ENCODE assay signal across 8 cellular contexts in the genomic region with DNA sequence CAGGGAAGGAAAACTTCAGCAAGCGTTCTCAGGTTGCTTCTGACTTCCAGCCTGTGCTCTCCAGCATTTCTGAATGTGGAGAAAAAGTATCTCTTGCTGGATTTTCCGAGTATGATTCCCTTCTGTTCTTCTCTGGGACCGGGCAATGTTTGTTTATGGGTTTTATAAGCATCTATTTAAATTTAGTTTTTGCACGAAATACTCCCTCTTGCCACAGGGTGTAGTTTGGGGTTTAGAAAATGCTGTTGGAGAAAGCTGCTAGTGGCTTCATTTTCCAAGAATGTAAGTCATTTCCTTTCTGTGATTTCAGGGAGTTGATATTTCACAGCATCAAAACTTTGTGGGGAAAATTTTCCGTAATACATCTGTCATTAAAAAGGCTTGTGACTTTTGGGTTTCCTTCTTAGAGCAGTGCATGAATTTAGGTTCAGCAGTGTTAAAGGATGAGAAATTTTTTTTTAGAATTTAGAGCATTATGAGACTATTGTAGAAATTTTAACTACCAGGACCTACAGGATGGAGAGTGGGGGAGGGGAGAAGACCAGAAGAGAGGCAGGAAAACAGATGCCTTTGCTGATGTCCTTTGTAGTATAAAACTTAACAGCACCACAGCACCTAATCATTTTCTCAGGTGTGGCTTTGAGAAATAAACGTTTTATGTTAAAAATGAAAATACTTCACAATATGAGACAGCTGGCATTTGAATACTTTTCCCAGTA. TPM values are rescaled to one million over a fixed set of nuclear protein-coding genes. Genes with fewer than 3 reads are reported as not detected.
DNase-seq lines count a peak whose midpoint lies in the region; ATAC-seq and FAIRE-seq lines count a peak whose summit lies in the region.

No MANE protein-coding gene starts in this region.

- no peaks in the 10 kb centered on the region for H3K9me3 ChIP-seq in effector memory CD4-positive, alpha-beta T cell (ENCODE audit: control insufficient read depth, low read length)

- no peaks in the 10 kb centered on the region for H3K36me3 Mint-ChIP-seq in stimulated activated naive CD8-positive, alpha-beta T cell treated with anti-CD3 and anti-CD28 coated beads, Interleukin-15, Interleukin-2, amounts not matched to agents 100 ng/mL and 50 ng/mL, for 24 hours (ENCODE audit: low read depth)
- H3K36me3 Mint-ChIP-seq in naive B cell: no peaks in the 10 kb centered on the region

- H3K27ac Mint-ChIP-seq in stimulated activated naive CD8-positive, alpha-beta T cell treated with anti-CD3 and anti-CD28 coated beads, Interleukin-15, Interleukin-2, amounts not matched to agents 100 ng/mL and 50 ng/mL, for 24 hours: no peak overlapping the region
- H3K27ac Mint-ChIP-seq in naive B cell: peak overlapping the region in 2 of 6 donors; percentile 11 to 62

- H3K27me3 Mint-ChIP-seq in stimulated activated naive CD8-positive, alpha-beta T cell treated with anti-CD3 and anti-CD28 coated beads, Interleukin-15, Interleukin-2, amounts not matched to agents 100 ng/mL and 50 ng/mL, for 24 hours: peaks cover 42% of the 10 kb centered on the region
- peaks cover 36 to 40% (median 39%) of the 10 kb centered on the region in 3 donors for H3K27me3 Mint-ChIP-seq in naive B cell

- no peak for FAIRE-seq in frontal cortex (lab: Jason Lieb, UNC)

- peaks cover 8% of the 10 kb centered on the region for H3K4me1 ChIP-seq in effector memory CD4-positive, alpha-beta T cell (ENCODE audit: control insufficient read depth, insufficient read depth, low read length, poor library complexity, severe bottlenecking)

- H3K4me3 Mint-ChIP-seq in stimulated activated naive CD8-positive, alpha-beta T cell treated with anti-CD3 and anti-CD28 coated beads, Interleukin-15, Interleukin-2, amounts not matched to agents 100 ng/mL and 50 ng/mL, for 24 hours: peak overlapping the region; percentile 81
- H3K4me3 Mint-ChIP-seq in naive B cell: peak overlapping the region; percentile 80 to 92 (median 86)

- no peak overlapping the region for H3K27ac ChIP-seq in effector memory CD4-positive, alpha-beta T cell (ENCODE audit: insufficient read depth, low read length, poor library complexity, severe bottlenecking)

- peaks cover 5% of the 10 kb centered on the region for H3K27me3 ChIP-seq in effector memory CD4-positive, alpha-beta T cell (replicated peaks; ENCODE audit: control insufficient read depth, insufficient read depth, low read length, poor library complexity, severe bottlenecking)

- H3K9me3 Mint-ChIP-seq in stimulated activated naive CD8-positive, alpha-beta T cell treated with anti-CD3 and anti-CD28 coated beads, Interleukin-15, Interleukin-2, amounts not matched to agents 100 ng/mL and 50 ng/mL, for 24 hours: no peaks in the 10 kb centered on the region
- H3K9me3 Mint-ChIP-seq in naive B cell: no peaks in the 10 kb centered on the region

- no peaks in the 10 kb centered on the region for H3K36me3 ChIP-seq in effector memory CD4-positive, alpha-beta T cell (ENCODE audit: control insufficient read depth, insufficient read depth, low read length)

- ATAC-seq in stimulated activated naive CD8-positive, alpha-beta T cell treated with anti-CD3 and anti-CD28 coated beads, Interleukin-15, Interleukin-2, amounts not matched to agents 100 U/mL and 50 U/mL, for 24 hours: no peak
- no peak for ATAC-seq in naive B cell (ENCODE audit: low read depth in 2 of 2)
- no peak for ATAC-seq in HG03025 (IDR thresholded peaks at IDR 0.05; ENCODE audit: low FRiP score, unreplicated experiment)
- ATAC-seq in HG03342 (IDR thresholded peaks at IDR 0.05; ENCODE audit: unreplicated experiment): no peak

- no peak for DNase-seq in stimulated activated naive CD8-positive, alpha-beta T cell treated with anti-CD3 and anti-CD28 coated beads, Interleukin-15, Interleukin-2, amounts not matched to agents 100 U/mL and 50 U/mL, for 24 hours
- peak; percentile 73 for DNase-seq in RPMI7951 (ENCODE audit: low read depth)
- DNase-seq in effector memory CD4-positive, alpha-beta T cell: no peak
- DNase-seq in naive B cell: no peak
- no peak for DNase-seq in frontal cortex (ENCODE audit: low spot score in 2 of 2)

- H3K4me3 ChIP-seq in effector memory CD4-positive, alpha-beta T cell (ENCODE audit: insufficient read depth, low read depth, low read length, poor library complexity, severe bottlenecking): peak overlapping the region; percentile 69

- peaks cover 20% of the 10 kb centered on the region for H3K4me1 Mint-ChIP-seq in stimulated activated naive CD8-positive, alpha-beta T cell treated with anti-CD3 and anti-CD28 coated beads, Interleukin-15, Interleukin-2, amounts not matched to agents 100 ng/mL and 50 ng/mL, for 24 hours (ENCODE audit: low read depth)
- peaks cover 4 to 14% (median 11%) of the 10 kb centered on the region in 3 donors for H3K4me1 Mint-ChIP-seq in naive B cell

RNA-seq across cellular contexts. Expression of gene FRMD6, which starts 1.5 kb away (rescaled TPM):
- 98.9 and 127 TPM in 2 replicates for total RNA-seq in RPMI7951 (2014; rRNA removed; shearing (Covaris generic))
- polyA plus RNA-seq in naive B cell (ENCODE audit: low read depth in 6 of 6): under 1 TPM in 2 of 6 donors, not detected in 4; 0.36 to 0.44 TPM
- total RNA-seq in frontal cortex: 13.5 TPM
